Comparison of ENCODE assay signal across 8 cellular contexts in genomic region chr13:79406597-79406908, GRCh38. TPM values are rescaled to one million over a fixed set of nuclear protein-coding genes. Genes with fewer than 3 reads are reported as not detected.
DNase-seq lines count a peak whose midpoint lies in the region; ATAC-seq, FAIRE-seq and TF ChIP-seq lines count a peak whose summit lies in the region.

No MANE protein-coding gene starts in this region.

- peak overlapping the region; percentile 97 for H2AFZ ChIP-seq in keratinocyte (ENCODE audit: control insufficient read depth, low read length)

- H3K36me3 ChIP-seq in keratinocyte (ENCODE audit: control insufficient read depth in 2 of 2, extremely low read depth in 1 of 2, insufficient read depth in 2 of 2, low read length in 2 of 2) (no peaks in the 10 kb centered on the region), suprapubic skin (no peaks in the 10 kb centered on the region)

- dilution Hi-C loops in keratinocyte (cut with MboI; ENCODE audit: extremely low pct_ligation_motif_present, low sequenced_read_pairs): no loop called here

- peak overlapping the region; percentile 82 for H3K4me2 ChIP-seq in keratinocyte (ENCODE audit: control insufficient read depth, extremely low read depth, insufficient read depth, low read depth, low read length)

- H3K27ac Mint-ChIP-seq in activated naive CD8-positive, alpha-beta T cell treated with anti-CD3 and anti-CD28 coated beads, Interleukin-2, amount 50 U/mL, for 24 hours: peak overlapping the region; percentile 94

- H3K27ac ChIP-seq in keratinocyte (ENCODE audit: control insufficient read depth, insufficient read depth, low read length): peak overlapping the region; percentile 95
- H3K27ac ChIP-seq in suprapubic skin: peak overlapping the region; percentile 99

- H3K4me3 Mint-ChIP-seq in activated T-cell treated with anti-CD3 and anti-CD28 coated beads, Interleukin-2, amount 50 U/mL, for 4 hours: peak overlapping the region; percentile 94
- no peak overlapping the region for H3K4me3 Mint-ChIP-seq in activated naive CD8-positive, alpha-beta T cell treated with anti-CD3 and anti-CD28 coated beads, Interleukin-2, amount 50 U/mL, for 24 hours

- H3K36me3 Mint-ChIP-seq in activated T-cell treated with anti-CD3 and anti-CD28 coated beads, Interleukin-2, amount 50 U/mL, for 4 hours (ENCODE audit: insufficient read depth): peaks cover 16% of the 10 kb centered on the region
- peaks cover 19% of the 10 kb centered on the region for H3K36me3 Mint-ChIP-seq in activated naive CD8-positive, alpha-beta T cell treated with anti-CD3 and anti-CD28 coated beads, Interleukin-2, amount 50 U/mL, for 24 hours (ENCODE audit: low read depth)

- no peaks in the 10 kb centered on the region for H3K9me1 ChIP-seq in keratinocyte (ENCODE audit: control insufficient read depth, extremely low read depth, insufficient read depth, low read length)

- H3K4me3 ChIP-seq in keratinocyte (ENCODE audit: control insufficient read depth in 2 of 3, extremely low read depth in 1 of 3, insufficient read depth in 2 of 3, low read depth in 1 of 3, low read length in 3 of 3): peak overlapping the region; percentile 88 to 94 (median 92)
- peak overlapping the region; percentile 99 for H3K4me3 ChIP-seq in suprapubic skin

- no peak for DNase-seq in activated T-cell treated with anti-CD3 and anti-CD28 coated beads, Interleukin-2, amount 50 U/mL, for 4 hours
- no peak for DNase-seq in activated T-cell treated with anti-CD3 and anti-CD28 coated beads, Interleukin-2, amount 50 U/mL, for 1 hour
- DNase-seq in activated naive CD8-positive, alpha-beta T cell treated with anti-CD3 and anti-CD28 coated beads, Interleukin-2, amount 50 U/mL, for 24 hours: no peak
- DNase-seq in keratinocyte (ENCODE audit: low read depth, low spot score): no peak
- no peak for DNase-seq in suprapubic skin (ENCODE audit: low spot score in 2 of 2)
- no peak for DNase-seq in inferior parietal cortex (ENCODE audit: extremely low spot score)
- no peak for DNase-seq in 8988T

- no peaks in the 10 kb centered on the region for H3K9me3 Mint-ChIP-seq in activated T-cell treated with anti-CD3 and anti-CD28 coated beads, Interleukin-2, amount 50 U/mL, for 4 hours
- no peaks in the 10 kb centered on the region for H3K9me3 Mint-ChIP-seq in activated naive CD8-positive, alpha-beta T cell treated with anti-CD3 and anti-CD28 coated beads, Interleukin-2, amount 50 U/mL, for 24 hours

- H3K4me1 ChIP-seq in keratinocyte (ENCODE audit: control insufficient read depth, extremely low read depth, insufficient read depth, low read length): peaks cover 28% of the 10 kb centered on the region
- peaks cover 54% of the 10 kb centered on the region for H3K4me1 ChIP-seq in suprapubic skin

- H3K27me3 Mint-ChIP-seq in activated T-cell treated with anti-CD3 and anti-CD28 coated beads, Interleukin-2, amount 50 U/mL, for 4 hours (ENCODE audit: low read depth): no peaks in the 10 kb centered on the region
- no peaks in the 10 kb centered on the region for H3K27me3 Mint-ChIP-seq in activated naive CD8-positive, alpha-beta T cell treated with anti-CD3 and anti-CD28 coated beads, Interleukin-2, amount 50 U/mL, for 24 hours

- peak in 1 of 2 donors; percentile 20 for ATAC-seq in activated T-cell treated with anti-CD3 and anti-CD28 coated beads, Interleukin-2, amount 50 U/mL, for 4 hours
- ATAC-seq in HG03280 (IDR thresholded peaks at IDR 0.05; ENCODE audit: unreplicated experiment): peak; percentile 29
- no peak for ATAC-seq in activated naive CD8-positive, alpha-beta T cell treated with anti-CD3 and anti-CD28 coated beads, Interleukin-2, amount 50 U/mL, for 24 hours

- no peak for TF ChIP-seq EP300 in suprapubic skin (IDR thresholded peaks at IDR 0.05)

- no peaks in the 10 kb centered on the region for H4K20me1 ChIP-seq in keratinocyte (ENCODE audit: control insufficient read depth, extremely low read depth, insufficient read depth, low read length)

- H3K9ac ChIP-seq in keratinocyte (ENCODE audit: control insufficient read depth, extremely low read depth, insufficient read depth, low read length): peak overlapping the region; percentile 95

- H3K4me1 Mint-ChIP-seq in activated T-cell treated with anti-CD3 and anti-CD28 coated beads, Interleukin-2, amount 50 U/mL, for 4 hours (ENCODE audit: low read depth): peaks cover 39% of the 10 kb centered on the region
- peaks cover 37% of the 10 kb centered on the region for H3K4me1 Mint-ChIP-seq in activated naive CD8-positive, alpha-beta T cell treated with anti-CD3 and anti-CD28 coated beads, Interleukin-2, amount 50 U/mL, for 24 hours

- FAIRE-seq in keratinocyte (lab: Jason Lieb, UNC): no peak

- peak in 1 of 3 experiments; percentile 8 for TF ChIP-seq CTCF in keratinocyte (optimal IDR thresholded peaks at IDR 0.05 in 1 of 3, IDR thresholded peaks at IDR 0.05 in 1 of 3, conservative IDR thresholded peaks at IDR 0.05 in 1 of 3; ENCODE audit: extremely low read depth in 1 of 3, insufficient read depth in 2 of 3, low read length in 3 of 3)
- no peak for TF ChIP-seq CTCF in suprapubic skin (IDR thresholded peaks at IDR 0.05)

- 4% methylated on average over 4 of the region's 4 CpGs for WGBS in suprapubic skin

- H3K9me3 ChIP-seq in keratinocyte (ENCODE audit: control insufficient read depth, low read depth, low read length) (no peaks in the 10 kb centered on the region), suprapubic skin (no peaks in the 10 kb centered on the region)

- peaks cover 56% of the 10 kb centered on the region for H3K79me2 ChIP-seq in keratinocyte (ENCODE audit: control insufficient read depth, insufficient read depth, low read length)

- H3K27me3 ChIP-seq in keratinocyte (ENCODE audit: control insufficient read depth, extremely low read depth, insufficient read depth, low read length): no peaks in the 10 kb centered on the region
- H3K27me3 ChIP-seq in suprapubic skin: no peaks in the 10 kb centered on the region

- TF ChIP-seq POLR2A in suprapubic skin (IDR thresholded peaks at IDR 0.05): no peak

RNA-seq across cellular contexts. Expression of gene RBM26, which starts 0.5 kb away (rescaled TPM):
- total RNA-seq in activated T-cell treated with anti-CD3 and anti-CD28 coated beads, Interleukin-2, amount 50 U/mL, for 4 hours: 10 to 100 TPM; 58.2 to 65.1 (median 63.6) TPM
- 15.0 to 28.4 TPM (median 19.6 TPM) in 3 replicates for polyA plus RNA-seq in keratinocyte
- polyA plus RNA-seq in keratinocyte (2011; ENCODE audit: low read depth): 18.0 TPM
- polyA plus RNA-seq in keratinocyte (2011; cell fraction: cytosol; rRNA removed): 8.5 and 14.0 TPM in 2 replicates
- 46.8 and 66.8 TPM in 2 replicates for polyA plus RNA-seq in keratinocyte (2011; cell fraction: nucleus; rRNA removed)
- polyA plus RNA-seq in keratinocyte (2012; ENCODE audit: low replicate concordance): 14.4 and 20.0 TPM in 2 replicates
- 9.1 to 23.9 TPM (median 11.4 TPM) in 3 replicates for polyA minus RNA-seq in keratinocyte
- 8.4 TPM for polyA minus RNA-seq in keratinocyte (2011; cell fraction: cytosol; rRNA and poly(A)+ RNA removed)
- 23.6 and 42.4 TPM in 2 replicates for polyA minus RNA-seq in keratinocyte (2011; cell fraction: nucleus; rRNA and poly(A)+ RNA removed)
- total RNA-seq in suprapubic skin: 10 to 100 TPM; 23.4 to 78.5 (median 34.2) TPM
